ENCODE assay signal across 12 cellular contexts in the genomic region with DNA sequence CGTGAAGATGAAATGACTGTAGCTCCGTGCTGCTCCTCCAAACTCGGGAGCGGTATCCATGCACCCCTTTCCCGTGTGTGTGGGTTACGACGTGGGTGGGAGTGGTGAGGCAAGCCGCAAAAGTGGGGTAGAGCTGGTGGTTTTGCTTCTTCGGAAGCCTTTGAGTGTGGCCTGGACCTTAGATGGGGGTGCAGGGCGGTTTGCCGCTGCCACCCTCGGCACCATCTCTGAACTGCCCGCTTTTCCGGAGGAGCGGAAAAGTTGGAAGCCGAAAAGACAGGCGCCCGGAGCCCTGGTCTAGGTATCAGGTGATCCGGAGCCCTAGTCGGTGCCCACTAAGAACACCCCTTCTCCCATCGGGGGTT. TPM values are rescaled to one million over a fixed set of nuclear protein-coding genes. Genes with fewer than 3 reads are reported as not detected.
DNase-seq lines count a peak whose midpoint lies in the region; ATAC-seq and TF ChIP-seq lines count a peak whose summit lies in the region.
"Had no signal": no experiment of that assay in that cellular context is flagged by ENCODE, and none has a peak within 500 bp of the region (broad histone marks: within the 10 kb centered on the region; RNA-seq: fewer than 3 reads in every experiment).

No MANE protein-coding gene starts in this region.

- WGBS in HUES64 = 1% methylated on average over 19 of the region's 21 CpGs

- H3K9ac ChIP-seq in HUES64 (ENCODE audit: low read depth, low read length) (peak overlapping the region; percentile 85), fibroblast of lung (ENCODE audit: insufficient read depth, low read length) (no peak overlapping the region)

- DNase-seq in activated CD8-positive, alpha-beta memory T cell treated with anti-CD3 and anti-CD28 coated beads, Interleukin-2, amount 50 U/mL, for 48 hours = peak; percentile 46
- no peak for DNase-seq in activated CD8-positive, alpha-beta memory T cell treated with anti-CD3 and anti-CD28 coated beads, Interleukin-2, amount 50 U/mL, for 4 hours
- peak in 1 of 2 donors; percentile 0 for DNase-seq in fibroblast of lung (ENCODE audit: low read depth in 2 of 2)
- DNase-seq in stimulated activated naive CD8-positive, alpha-beta T cell treated with anti-CD3 and anti-CD28 coated beads, Interleukin-15, Interleukin-2, amounts not matched to agents 100 U/mL and 50 U/mL, for 24 hours = peak; percentile 2
- DNase-seq in COR-L47 (lab: John Stamatoyannopoulos, UW) = no peak
- no peak for DNase-seq in activated CD4-positive, CD25-positive, alpha-beta regulatory T cell treated with anti-CD3 and anti-CD28 coated beads, Interleukin-2, amount 50 U/mL, for 72 hours
- DNase-seq: erythroblast, Kasumi-1, midbrain, OCI-M1 had no signal

- no peak for TF ChIP-seq CTCF in fibroblast of lung (conservative IDR thresholded peaks at IDR 0.05 in 1 of 2, IDR thresholded peaks at IDR 0.05 in 1 of 2; ENCODE audit: low read depth in 1 of 2, low read length in 2 of 2)

- no peaks in the 10 kb centered on the region for H3K9me3 ChIP-seq in HUES64 (ENCODE audit: insufficient read depth, low read depth, low read length)
- H3K9me3 ChIP-seq in fibroblast of lung (ENCODE audit: control insufficient read depth, insufficient read depth, low read depth, low read length) = no peaks in the 10 kb centered on the region

- H2AFZ ChIP-seq in fibroblast of lung (ENCODE audit: low read length) = peak overlapping the region; percentile 35

- H4K20me1 ChIP-seq in fibroblast of lung (ENCODE audit: control insufficient read depth, extremely low read depth, insufficient read depth, low read length) = no peaks in the 10 kb centered on the region

- H3K4me3 ChIP-seq in HUES64 (ENCODE audit: low read length) = peak overlapping the region; percentile 80
- peak overlapping the region in 3 of 4 experiments; percentile 17 to 73 (median 72) for H3K4me3 ChIP-seq in fibroblast of lung (replicated peaks in 1 of 4; ENCODE audit: control extremely low read depth in 1 of 4, insufficient read depth in 1 of 4, low read depth in 3 of 4, low read length in 4 of 4)

- no peak overlapping the region for H3K4me2 ChIP-seq in fibroblast of lung (ENCODE audit: extremely low read depth, insufficient read depth, low read length)

- ATAC-seq in stimulated activated naive CD8-positive, alpha-beta T cell treated with anti-CD3 and anti-CD28 coated beads, Interleukin-15, Interleukin-2, amounts not matched to agents 100 U/mL and 50 U/mL, for 24 hours = no peak
- ATAC-seq in GM18873 (IDR thresholded peaks at IDR 0.05; ENCODE audit: low FRiP score, unreplicated experiment) = no peak

- H3K27me3 ChIP-seq in HUES64 (ENCODE audit: insufficient read depth, low read length) = no peaks in the 10 kb centered on the region
- no peaks in the 10 kb centered on the region for H3K27me3 ChIP-seq in fibroblast of lung (ENCODE audit: control insufficient read depth, insufficient read depth, low read length)

- peak overlapping the region; percentile 73; the same call in 1 of the 2 replicates for H3K27ac ChIP-seq in HUES64 (ENCODE audit: low read depth, low read length)
- no peak overlapping the region for H3K27ac ChIP-seq in fibroblast of lung (ENCODE audit: insufficient read depth, low read length)

- no peaks in the 10 kb centered on the region for H3K36me3 ChIP-seq in HUES64 (ENCODE audit: insufficient read depth, low read length)
- no peaks in the 10 kb centered on the region for H3K36me3 ChIP-seq in fibroblast of lung (ENCODE audit: control insufficient read depth, insufficient read depth, low read length)

- H3K4me1 ChIP-seq in HUES64 (ENCODE audit: insufficient read depth, low read length) (peaks cover 14% of the 10 kb centered on the region), fibroblast of lung (ENCODE audit: control insufficient read depth, extremely low read depth, insufficient read depth, low read length) (no peaks in the 10 kb centered on the region)

- no peaks in the 10 kb centered on the region for H3K79me2 ChIP-seq in fibroblast of lung (ENCODE audit: control insufficient read depth, insufficient read depth, low read length)

RNA-seq across cellular contexts. Expression of gene NLGN4Y, which starts 0.5 kb away (rescaled TPM):
- 27.1 TPM for polyA plus RNA-seq in HUES64 (2013, experiment 1 of 2)
- polyA plus RNA-seq in HUES64 (2013, experiment 2 of 2) = 24.2 TPM
- 17.2 TPM in 1 of 2 replicates, not detected in the other for total RNA-seq in fibroblast of lung
- 21.8 TPM in 1 of 2 replicates, not detected in the other for polyA plus RNA-seq in fibroblast of lung
- polyA plus RNA-seq in fibroblast of lung (2012) = 11.4 TPM in 1 of 2 replicates, not detected in the other
- 30.6 TPM in 1 of 2 replicates, not detected in the other for polyA minus RNA-seq in fibroblast of lung (ENCODE audit: low replicate concordance)

Comparison
In these comparisons a context has a peak if more than half of its experiments do, and no peak if none do; other contexts are left out.
1. DNase-seq: peak in activated CD8-positive, alpha-beta memory T cell treated with anti-CD3 and anti-CD28 coated beads, Interleukin-2, amount 50 U/mL, for 48 hours (single experiment) and stimulated activated naive CD8-positive, alpha-beta T cell treated with anti-CD3 and anti-CD28 coated beads, Interleukin-15, Interleukin-2, amounts not matched to agents 100 U/mL and 50 U/mL, for 24 hours (single experiment); none in activated CD8-positive, alpha-beta memory T cell treated with anti-CD3 and anti-CD28 coated beads, Interleukin-2, amount 50 U/mL, for 4 hours (single experiment), COR-L47 (single experiment) and activated CD4-positive, CD25-positive, alpha-beta regulatory T cell treated with anti-CD3 and anti-CD28 coated beads, Interleukin-2, amount 50 U/mL, for 72 hours (single experiment).